Comparison of ENCODE assay signal across 8 cellular contexts in genomic region chr5:151238303-151238741, GRCh38. TPM values are rescaled to one million over a fixed set of nuclear protein-coding genes. Genes with fewer than 3 reads are reported as not detected.
DNase-seq lines count a peak whose midpoint lies in the region; ATAC-seq and TF ChIP-seq lines count a peak whose summit lies in the region.

No MANE protein-coding gene starts in this region.

- DNase-seq in activated T-cell treated with anti-CD3 and anti-CD28 coated beads, Interleukin-2, amount 50 U/mL, for 24 hours = no peak
- DNase-seq in activated T-cell treated with anti-CD3 and anti-CD28 coated beads for 4 hours (no peak), heart right ventricle (peak; percentile 66 to 78), uterus (peak; percentile 60 to 70), LoVo (ENCODE audit: low spot score) (no peak), dorsolateral prefrontal cortex (no peak)

- H3K36me3 Mint-ChIP-seq in activated T-cell treated with anti-CD3 and anti-CD28 coated beads, Interleukin-2, amount 50 U/mL, for 24 hours (ENCODE audit: low read depth) = no peaks in the 10 kb centered on the region

- TF ChIP-seq POLR2A in uterus (IDR thresholded peaks at IDR 0.05) = no peak

- peaks cover 40% of the 10 kb centered on the region for H3K4me1 Mint-ChIP-seq in activated T-cell treated with anti-CD3 and anti-CD28 coated beads, Interleukin-2, amount 50 U/mL, for 24 hours (ENCODE audit: low read depth)

- H3K9me3 ChIP-seq in heart right ventricle (no peaks in the 10 kb centered on the region), uterus (no peaks in the 10 kb centered on the region)

- H3K4me1 ChIP-seq in heart right ventricle (peaks cover 15 to 50% (median 39%) of the 10 kb centered on the region in 9 donors), uterus (peaks cover 0 to 11% of the 10 kb centered on the region in 2 donors)

- TF ChIP-seq CTCF in heart right ventricle (IDR thresholded peaks at IDR 0.05) (peak in 2 of 9 donors; percentile 7 to 12), uterus (IDR thresholded peaks at IDR 0.05) (no peak), dorsolateral prefrontal cortex (IDR thresholded peaks at IDR 0.05 in 54 of 56, conservative IDR thresholded peaks at IDR 0.05 in 2 of 56; ENCODE audit: low read depth in 1 of 56, partially characterized antibody in 56 of 56) (no peak)

- ATAC-seq in HG03354 (IDR thresholded peaks at IDR 0.05; ENCODE audit: poor library complexity, severe bottlenecking, unreplicated experiment) (peak; percentile 34), heart right ventricle (peak; percentile 86 to 93 (median 92)), GM21717 (IDR thresholded peaks at IDR 0.05; ENCODE audit: unreplicated experiment) (no peak)

- H3K4me3 Mint-ChIP-seq in activated T-cell treated with anti-CD3 and anti-CD28 coated beads, Interleukin-2, amount 50 U/mL, for 24 hours = peak overlapping the region; percentile 21

- H3K27ac ChIP-seq in heart right ventricle (peak overlapping the region; percentile 69 to 93 (median 81)), uterus (peak overlapping the region; percentile 74 to 77), dorsolateral prefrontal cortex (no peak overlapping the region)

- H3K27ac Mint-ChIP-seq in activated T-cell treated with anti-CD3 and anti-CD28 coated beads, Interleukin-2, amount 50 U/mL, for 24 hours = peak overlapping the region; percentile 35

- peak overlapping the region in 7 of 10 donors; percentile 8 to 41 (median 37) for H3K4me3 ChIP-seq in heart right ventricle
- H3K4me3 ChIP-seq in uterus = peak overlapping the region; percentile 11 to 14
- H3K4me3 ChIP-seq in dorsolateral prefrontal cortex = peak overlapping the region in 1 of 59 donors; percentile 30

- intact Hi-C loops in heart right ventricle (cut with DNase I) = loop anchor here in 9 of 10 donors (2.0 to 10.0 kb wide), 16 partner anchors 16 to 236 kb away; partner anchors contain the start of gene ANXA6 (in 1 of the 9)
- intact Hi-C loops in uterus (cut with DNase I; ENCODE audit: low total_unique reads) = loop anchor here (10.0 kb wide), 1 partner anchor 114 kb away; no protein-coding TSS in a partner anchor
- intact Hi-C loops in dorsolateral prefrontal cortex (cut with DNase I) = no loop called here

- no peaks in the 10 kb centered on the region for H3K9me3 Mint-ChIP-seq in activated T-cell treated with anti-CD3 and anti-CD28 coated beads, Interleukin-2, amount 50 U/mL, for 24 hours

- H3K36me3 ChIP-seq in heart right ventricle = no peaks in the 10 kb centered on the region
- H3K36me3 ChIP-seq in uterus = no peaks in the 10 kb centered on the region

- 8 to 12% methylated on average over 13 to 14 of the region's 14 CpGs for WGBS in heart right ventricle, 2 donors

- H3K27me3 ChIP-seq in heart right ventricle = no peaks in the 10 kb centered on the region
- H3K27me3 ChIP-seq in uterus = no peaks in the 10 kb centered on the region
- H3K27me3 ChIP-seq in dorsolateral prefrontal cortex = no peaks in the 10 kb centered on the region

- no peaks in the 10 kb centered on the region for H3K27me3 Mint-ChIP-seq in activated T-cell treated with anti-CD3 and anti-CD28 coated beads, Interleukin-2, amount 50 U/mL, for 24 hours

RNA-seq across cellular contexts. Expression of gene CCDC69, which starts 14.4 kb away (rescaled TPM):
- 100 to 1,000 TPM in 7 of 10 donors, 10 to 100 TPM in 3; 74.9 to 172 (median 104) TPM for total RNA-seq in heart right ventricle
- 100 to 1,000 TPM in 1 of 2 donors, 10 to 100 TPM in 1; 50.8 to 191 TPM for polyA plus RNA-seq in heart right ventricle
- total RNA-seq in uterus = 10 to 100 TPM; 19.5 to 76.2 (median 40.6) TPM
- 10 to 100 TPM in 50 of 120 experiments, 1 to 10 TPM in 70; 4.3 to 17.0 (median 9.2) TPM for total RNA-seq in dorsolateral prefrontal cortex

RNA-seq across cellular contexts. Expression of gene GM2A, which starts 14.7 kb away (rescaled TPM):
- 10 to 100 TPM; 30.5 to 47.1 (median 36.5) TPM for total RNA-seq in heart right ventricle
- 10 to 100 TPM; 18.1 to 19.9 TPM for polyA plus RNA-seq in heart right ventricle
- total RNA-seq in uterus = 10 to 100 TPM; 14.7 to 33.8 (median 23.8) TPM
- 10 to 100 TPM; 25.4 to 82.0 (median 40.5) TPM for total RNA-seq in dorsolateral prefrontal cortex

Comparison
In these comparisons a context has a peak if more than half of its experiments do, and no peak if none do; other contexts are left out.
1. DNase-seq: peak in heart right ventricle (2 of 2) and uterus (2 of 2); none in activated T-cell treated with anti-CD3 and anti-CD28 coated beads, Interleukin-2, amount 50 U/mL, for 24 hours (single experiment), activated T-cell treated with anti-CD3 and anti-CD28 coated beads for 4 hours (single experiment), LoVo (single experiment) and dorsolateral prefrontal cortex (0 of 10).
2. H3K27ac ChIP-seq: peak in heart right ventricle (10 of 10) and uterus (2 of 2); none in dorsolateral prefrontal cortex (0 of 59).
3. intact Hi-C loops: an anchor here in heart right ventricle (2.0 to 10.0 kb wide) and uterus (10.0 kb wide); none called in dorsolateral prefrontal cortex.